Comparison of ENCODE assay signal across 8 cellular contexts in the genomic region with DNA sequence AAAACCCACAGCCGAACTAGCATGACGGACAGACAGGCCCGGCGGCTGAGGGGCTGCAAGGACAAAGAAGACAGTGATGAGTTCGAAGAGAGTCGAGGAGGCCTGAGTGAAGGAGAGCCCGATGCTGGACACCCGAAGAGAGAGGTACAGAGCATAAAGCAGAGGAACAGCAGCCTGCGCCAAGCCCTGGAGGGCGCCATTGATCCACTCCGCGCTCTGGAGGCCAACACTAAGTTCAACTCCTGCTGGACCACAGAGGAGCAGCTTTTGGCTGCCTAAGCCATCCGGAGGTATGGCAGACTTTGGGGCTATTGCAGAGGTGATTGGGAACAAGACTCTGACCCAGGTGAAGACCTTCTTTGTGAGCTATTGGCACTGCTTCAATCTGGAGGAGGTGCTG. TPM values are rescaled to one million over a fixed set of nuclear protein-coding genes. Genes with fewer than 3 reads are reported as not detected.
DNase-seq lines count a peak whose midpoint lies in the region; ATAC-seq and TF ChIP-seq lines count a peak whose summit lies in the region.

No MANE protein-coding gene starts in this region.

- no peaks in the 10 kb centered on the region for H3K27me3 ChIP-seq in WERI-Rb-1 (ENCODE audit: insufficient read depth, low read depth, severe bottlenecking)
- H3K27me3 ChIP-seq in colonic mucosa: no peaks in the 10 kb centered on the region

- DNase-seq in AG09319 (ENCODE audit: extremely low read depth, low read depth) (no peak), H4 (ENCODE audit: low spot score) (peak; percentile 29), WERI-Rb-1 (peak; percentile 58), colonic mucosa (peak; percentile 48)
- DNase-seq in stimulated activated CD4-positive, alpha-beta T cell treated with anti-CD3 and anti-CD28 coated beads, Interleukin-2, amount 100 ng/mL, for 24 hours: peak; percentile 65 to 67
- no peak for DNase-seq in NK-92 treated with Interleukin-12 subunit alpha and Interleukin-12 subunit beta, amount 100 ng/mL, for 24 hours (lab: John Stamatoyannopoulos, UW)

- H3K27ac ChIP-seq in WERI-Rb-1 (no peak overlapping the region), colonic mucosa (no peak overlapping the region)

- no peak for ATAC-seq in HG03342 (IDR thresholded peaks at IDR 0.05; ENCODE audit: unreplicated experiment)
- ATAC-seq in GM19324 (IDR thresholded peaks at IDR 0.05; ENCODE audit: low FRiP score, unreplicated experiment): no peak

- TF ChIP-seq CTCF in AG09319 (IDR thresholded peaks at IDR 0.05; ENCODE audit: low read depth, low read length) (peak; percentile 35), WERI-Rb-1 (IDR thresholded peaks at IDR 0.05; ENCODE audit: low read depth, low read length) (peak; percentile 87), colonic mucosa (IDR thresholded peaks at IDR 0.05) (peak; percentile 28)

- H3K4me3 ChIP-seq in WERI-Rb-1 (ENCODE audit: low read depth, low read length): no peak overlapping the region
- no peak overlapping the region for H3K4me3 ChIP-seq in colonic mucosa

- intact Hi-C loops in colonic mucosa (cut with DNase I): loop anchor here (5.0 kb wide), 1 partner anchor 62 kb away; no protein-coding TSS in a partner anchor

- no peak overlapping the region for H3K9ac ChIP-seq in colonic mucosa (ENCODE audit: low read depth in 2 of 2, low read length in 2 of 2)

- H3K36me3 ChIP-seq in WERI-Rb-1: no peaks in the 10 kb centered on the region
- no peaks in the 10 kb centered on the region for H3K36me3 ChIP-seq in colonic mucosa

- no peaks in the 10 kb centered on the region for H3K9me3 ChIP-seq in WERI-Rb-1 (ENCODE audit: severe bottlenecking)
- no peaks in the 10 kb centered on the region for H3K9me3 ChIP-seq in colonic mucosa

- H3K4me1 ChIP-seq in colonic mucosa: no peaks in the 10 kb centered on the region

RNA-seq across cellular contexts. Expression of a gene that starts 7.8 kb away (rescaled TPM):
- total RNA-seq in H4 (2014; rRNA removed; shearing (Covaris generic)): 1.6 and 1.9 TPM in 2 replicates
- 10 to 100 TPM in 1 of 2 donors, 1 to 10 TPM in 1; 8.4 to 12.4 TPM for total RNA-seq in colonic mucosa

Comparison
In these comparisons a context has a peak if more than half of its experiments do, and no peak if none do; other contexts are left out.
1. DNase-seq: peak in H4 (single experiment), WERI-Rb-1 (single experiment), colonic mucosa (single experiment) and stimulated activated CD4-positive, alpha-beta T cell treated with anti-CD3 and anti-CD28 coated beads, Interleukin-2, amount 100 ng/mL, for 24 hours (2 of 2); none in AG09319 (single experiment) and NK-92 treated with Interleukin-12 subunit alpha and Interleukin-12 subunit beta, amount 100 ng/mL, for 24 hours (single experiment).
2. CTCF ChIP-seq: peak in every context shown above with its lines; median percentile 87 in WERI-Rb-1; 35 in AG09319; 28 in colonic mucosa.